ENCODE assay signal across 22 cellular contexts in the genomic region with DNA sequence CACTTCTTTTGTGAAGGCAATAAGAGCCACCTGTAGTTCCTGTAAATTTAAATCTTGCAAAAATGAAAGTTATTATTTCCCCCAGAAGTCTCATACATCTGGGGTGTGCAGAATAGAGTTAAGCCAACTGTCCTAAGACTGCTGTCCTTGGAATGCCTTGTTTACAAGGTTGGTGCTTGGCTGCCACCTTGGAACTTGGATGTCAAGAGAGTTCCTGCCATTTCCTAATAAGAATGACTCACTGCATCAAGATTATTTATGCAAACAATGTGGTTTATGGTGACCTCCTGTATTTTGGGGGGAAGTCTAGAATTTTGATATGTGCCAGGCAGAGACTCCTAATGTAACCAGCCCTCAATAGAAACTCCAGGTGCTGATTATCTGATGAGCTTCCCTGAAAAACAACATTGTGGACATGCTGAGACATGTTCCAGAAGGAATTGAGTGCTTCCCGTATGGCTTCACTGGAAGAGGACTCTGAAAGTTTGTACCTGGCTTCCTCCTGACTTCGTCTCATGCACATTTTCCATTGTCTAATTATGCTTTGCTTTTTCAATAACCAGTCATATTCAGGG.
"Had no signal": no experiment of that assay in that cellular context is flagged by ENCODE, and none has a peak within 500 bp of the region (broad histone marks: within the 10 kb centered on the region; RNA-seq: fewer than 3 reads in every experiment).

No MANE protein-coding gene starts in this region.

- H3K4me1 Mint-ChIP-seq: activated CD4-positive, alpha-beta T cell treated with anti-CD3 and anti-CD28 coated beads for 36 hours; naive B cell; neural crest cell had no signal

- ATAC-seq: activated CD4-positive, alpha-beta T cell treated with anti-CD3 and anti-CD28 coated beads for 36 hours; activated naive CD4-positive, alpha-beta T cell treated with anti-CD3 and anti-CD28 coated beads, Interleukin-2, amount 50 U/mL, for 72 hours; gastroesophageal sphincter; heart right ventricle; mucosa of descending colon; stimulated activated naive CD8-positive, alpha-beta T cell treated with anti-CD3 and anti-CD28 coated beads, Interleukin-15, Interleukin-2, amounts not matched to agents 100 U/mL and 50 U/mL, for 24 hours; WTC11 had no signal

- H3K4me3 ChIP-seq: adrenal gland, gastroesophageal sphincter, heart right ventricle, left ventricle myocardium inferior, mucosa of descending colon, right atrium auricular region, skin epidermis, tibial artery, uterus had no signal

- DNase-seq: activated CD4-positive, alpha-beta T cell treated with anti-CD3 and anti-CD28 coated beads for 36 hours; activated CD4-positive, alpha-beta T cell treated with anti-CD3 and anti-CD28 coated beads, Interleukin-2, amount 50 U/mL, for 48 hours; activated gamma-delta T cell treated with Interleukin-2 at 50 U/mL for 16 hours; adrenal gland; caudate nucleus; heart right ventricle; kidney glomerular epithelial cell; left ventricle myocardium inferior; mucosa of descending colon; naive B cell; stimulated activated naive CD8-positive, alpha-beta T cell treated with anti-CD3 and anti-CD28 coated beads, Interleukin-15, Interleukin-2, amounts not matched to agents 100 U/mL and 50 U/mL, for 24 hours; substantia nigra; tibial artery; uterus had no signal

- H3K9me3 ChIP-seq: adrenal gland, gastroesophageal sphincter, mucosa of descending colon, right atrium auricular region, tibial artery, uterus had no signal

- H3K4me1 ChIP-seq: adrenal gland, gastroesophageal sphincter, heart right ventricle, left ventricle myocardium inferior, right atrium auricular region, tibial artery, uterus had no signal

- H3K4me3 Mint-ChIP-seq: activated CD4-positive, alpha-beta T cell treated with anti-CD3 and anti-CD28 coated beads for 36 hours; activated T-helper 1 cell treated with anti-CD3 and anti-CD28 coated beads, Interleukin-12 subunit alpha, Interleukin-12 subunit beta, Interleukin-2, Interleukin-4 antibody, amounts not matched to agents 30 ng/mL and 10 ng/mL and 1 ng/mL, durations not matched to agents 14 hours and 24 hours and 36 hours; naive B cell; neural crest cell; WTC11 had no signal

- H3K27ac ChIP-seq: adrenal gland, gastroesophageal sphincter, heart right ventricle, left ventricle myocardium inferior, right atrium auricular region, skin epidermis, tibial artery, uterus had no signal

- H3K9me3 Mint-ChIP-seq: activated T-helper 1 cell treated with anti-CD3 and anti-CD28 coated beads, Interleukin-12 subunit alpha, Interleukin-12 subunit beta, Interleukin-2, Interleukin-4 antibody, amounts not matched to agents 30 ng/mL and 10 ng/mL and 1 ng/mL, durations not matched to agents 14 hours and 24 hours and 36 hours had no signal

- H3K36me3 ChIP-seq: adrenal gland, gastroesophageal sphincter, heart right ventricle, left ventricle myocardium inferior, right atrium auricular region, tibial artery, uterus had no signal

- H3K36me3 Mint-ChIP-seq: activated naive CD4-positive, alpha-beta T cell treated with anti-CD3 and anti-CD28 coated beads, Interleukin-2, amount 50 U/mL, for 72 hours; naive B cell had no signal

- H3K27me3 ChIP-seq: adrenal gland, right atrium auricular region, tibial artery, uterus had no signal

- H3K27ac Mint-ChIP-seq: activated CD4-positive, alpha-beta T cell treated with anti-CD3 and anti-CD28 coated beads for 36 hours; activated naive CD4-positive, alpha-beta T cell treated with anti-CD3 and anti-CD28 coated beads, Interleukin-2, amount 50 U/mL, for 72 hours; activated T-helper 1 cell treated with anti-CD3 and anti-CD28 coated beads, Interleukin-12 subunit alpha, Interleukin-12 subunit beta, Interleukin-2, Interleukin-4 antibody, amounts not matched to agents 30 ng/mL and 10 ng/mL and 1 ng/mL, durations not matched to agents 14 hours and 24 hours and 36 hours; naive B cell; progenitor cell of endocrine pancreas; WTC11 had no signal
